8 cellular contexts compared by ENCODE assay signal in the genomic region with DNA sequence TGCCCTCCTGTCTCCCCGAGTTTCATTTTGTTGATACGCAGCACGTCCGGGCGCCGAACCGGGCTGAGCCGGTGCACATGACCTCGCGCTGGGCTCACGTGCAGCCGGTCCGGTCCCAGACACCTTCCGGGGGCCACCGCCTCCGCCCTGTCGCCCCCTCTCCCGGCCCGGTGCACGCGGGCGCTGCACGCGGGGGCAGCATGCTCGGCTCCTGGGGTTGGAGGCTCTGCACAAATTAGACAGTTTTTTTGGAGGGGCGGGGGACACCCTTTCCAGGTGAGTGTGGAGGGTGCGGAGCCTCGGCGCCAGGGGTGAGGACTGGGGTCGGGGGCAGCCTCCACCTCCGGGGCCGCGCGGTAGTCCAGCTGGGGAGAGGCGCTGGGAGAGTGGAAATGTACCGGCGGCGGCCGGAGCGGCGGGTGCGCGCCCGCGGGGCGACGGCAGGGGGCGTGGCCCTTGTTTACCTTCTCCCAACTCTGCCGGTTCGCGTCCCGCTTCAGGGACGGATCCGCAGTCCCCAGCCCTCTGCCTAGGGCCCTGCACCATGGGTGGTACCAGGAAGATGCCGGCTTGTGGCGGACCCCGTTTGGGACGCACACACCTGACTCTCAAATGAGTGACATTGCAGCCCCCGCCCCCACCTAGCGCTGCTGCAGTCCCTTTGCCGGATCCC. TPM values are rescaled to one million over a fixed set of nuclear protein-coding genes. Genes with fewer than 3 reads are reported as not detected.
DNase-seq lines count a peak whose midpoint lies in the region; ATAC-seq, FAIRE-seq and TF ChIP-seq lines count a peak whose summit lies in the region.

No MANE protein-coding gene starts in this region.

- H3K4me1 Mint-ChIP-seq in T-helper 17 cell, result peaks cover 39% of the 10 kb centered on the region

- H3K36me3 ChIP-seq in DOHH2 (ENCODE audit: control insufficient read depth, low read length) (peaks cover 4% of the 10 kb centered on the region), KOPT-K1 (ENCODE audit: insufficient read depth, low read length) (peaks cover 6% of the 10 kb centered on the region; the same call in 1 of the 2 replicates), K562 (ENCODE audit: control insufficient read depth, insufficient read depth, low read length) (no peaks in the 10 kb centered on the region), skeletal muscle satellite cell (ENCODE audit: insufficient read depth, low read length) (no peaks in the 10 kb centered on the region)

- POLR2A ChIA-PET in K562 (lab: Yijun Ruan, JAX), result interaction anchor here (0.8 to 1.3 kb wide), 4 partner anchors 60 to 146 kb away, joined by 3 to 4 read pairs (median 4); no protein-coding TSS in a partner anchor

- H3K4me2 ChIP-seq in DOHH2 (ENCODE audit: low read length) (peak overlapping the region; percentile 79), K562 (ENCODE audit: insufficient read depth, low read length) (peak overlapping the region; percentile 87), skeletal muscle satellite cell (ENCODE audit: low read length) (peak overlapping the region; percentile 95)

- TF ChIP-seq POLR2A in K562 (conservative IDR thresholded peaks at IDR 0.05), result peak; percentile 54

- no peaks in the 10 kb centered on the region for H3K9me1 ChIP-seq in K562 (ENCODE audit: control insufficient read depth, insufficient read depth, low read length)

- CTCF ChIA-PET in K562 (lab: Yijun Ruan, JAX; ENCODE audit: low intra/inter-chr PET ratio), result interaction anchor here (0.6 to 1.8 kb wide), 4 partner anchors 53 to 224 kb away, joined by 3 to 6 read pairs (median 4); a partner anchor contains a TSS

- H3K79me2 ChIP-seq in DOHH2 (ENCODE audit: control insufficient read depth, low read length) (peaks cover 52% of the 10 kb centered on the region), K562 (ENCODE audit: control insufficient read depth, insufficient read depth, low read length) (peaks cover 48% of the 10 kb centered on the region)

- peaks cover 2% of the 10 kb centered on the region for H3K36me3 Mint-ChIP-seq in T-helper 17 cell (ENCODE audit: low read depth)

- intact Hi-C loops in K562 (cut with micrococcal nuclease), result loop anchor here (1.0 to 5.0 kb wide), 4 partner anchors 51 to 156 kb away; a partner anchor contains a TSS

- FAIRE-seq in K562 (lab: Jason Lieb, UNC), result no peak

- no peaks in the 10 kb centered on the region for H3K9me2 ChIP-seq in DOHH2 (replicated peaks; ENCODE audit: control insufficient read depth, low read length)

- H3K27me3 ChIP-seq in DOHH2 (ENCODE audit: control insufficient read depth, low read length) (no peaks in the 10 kb centered on the region), K562 (ENCODE audit: control insufficient read depth in 2 of 2, insufficient read depth in 2 of 2, low read length in 2 of 2) (no peaks in the 10 kb centered on the region), skeletal muscle satellite cell (ENCODE audit: control insufficient read depth, insufficient read depth, low read length) (no peaks in the 10 kb centered on the region)

- no peak for TF ChIP-seq EP300 in K562 (IDR thresholded peaks at IDR 0.05; ENCODE audit: low read length)

- H3F3A ChIP-seq in DOHH2 (ENCODE audit: control insufficient read depth, insufficient read depth), result peaks cover 14% of the 10 kb centered on the region

- H3K4me3 ChIP-seq in DOHH2 (ENCODE audit: low read length) (peak overlapping the region; percentile 93), K562 (peak overlapping the region; percentile 80), iPS-18c (ENCODE audit: insufficient read depth, low read depth, low read length) (peak overlapping the region; percentile 85), skeletal muscle satellite cell (ENCODE audit: low read length) (peak overlapping the region; percentile 78)

- peak in 1 of 2 experiments; percentile 10; a peak in 1 of 4 replicates for TF ChIP-seq RAD21 in K562 (CRISPR knock-in tag; conservative IDR thresholded peaks at IDR 0.05 in 1 of 2, IDR thresholded peaks at IDR 0.05 in 1 of 2)

- peaks cover 16% of the 10 kb centered on the region for H3K4me1 ChIP-seq in DOHH2 (ENCODE audit: control insufficient read depth, low read length)
- H3K4me1 ChIP-seq in K562 (replicated peaks in 1 of 2; ENCODE audit: control insufficient read depth in 2 of 2, insufficient read depth in 2 of 2, low read length in 2 of 2), result peaks cover 14 to 43% of the 10 kb centered on the region in 2 experiments; a peak in 4 of 5 replicates
- H3K4me1 ChIP-seq in skeletal muscle satellite cell (ENCODE audit: control insufficient read depth, insufficient read depth, low read length), result peaks cover 33% of the 10 kb centered on the region

- peak overlapping the region; percentile 91 for H2AFZ ChIP-seq in K562 (ENCODE audit: low read depth, low read length)

- DNase-seq in T-helper 17 cell, result peak; percentile 39 to 51 (median 50)
- peak; percentile 68 to 87 (median 78) for DNase-seq in K562 (ENCODE audit: extremely low read depth in 1 of 4, low spot score in 3 of 4)

- in situ Hi-C loops in K562 (cut with MboI), result no loop called here

- H3K9ac ChIP-seq in K562 (ENCODE audit: insufficient read depth in 1 of 2, low read depth in 2 of 2, low read length in 2 of 2) (peak overlapping the region; percentile 64 to 95), skeletal muscle satellite cell (ENCODE audit: low read depth, low read length) (peak overlapping the region; percentile 92)

- ATAC-seq in GM21619 (IDR thresholded peaks at IDR 0.05; ENCODE audit: unreplicated experiment) (peak; percentile 28), T-helper 17 cell (peak; percentile 4), K562 (peak; percentile 62), GM21526 (IDR thresholded peaks at IDR 0.05; ENCODE audit: low FRiP score, unreplicated experiment) (no peak)

- TF ChIP-seq CTCF in DOHH2 (IDR thresholded peaks at IDR 0.05; ENCODE audit: low read depth, low read length, poor library complexity, severe bottlenecking) (peak; percentile 42), K562 (IDR thresholded peaks at IDR 0.05 in 2 of 3, conservative IDR thresholded peaks at IDR 0.05 in 1 of 3; ENCODE audit: insufficient read depth in 2 of 3, low read depth in 1 of 3, low read length in 3 of 3) (peak; percentile 43 to 52 (median 49); a peak in 5 of 6 replicates)

- H3K27ac ChIP-seq in DOHH2 (ENCODE audit: low read depth, low read length) (peak overlapping the region; percentile 85), KOPT-K1 (ENCODE audit: low read depth, low read length, poor library complexity, severe bottlenecking) (peak overlapping the region; percentile 99), K562 (ENCODE audit: extremely low read depth, low read depth, low read length) (peak overlapping the region; percentile 87)

- 2% methylated on average over 45 of the region's 61 CpGs for WGBS in K562 (ENCODE audit: insufficient coverage, low coverage, missing lambda C conversion rate)

- H3K27me3 Mint-ChIP-seq in T-helper 17 cell, result no peaks in the 10 kb centered on the region

- peak overlapping the region; percentile 99 for H3K4me3 Mint-ChIP-seq in T-helper 17 cell

- peak overlapping the region; percentile 97 for H3K27ac Mint-ChIP-seq in T-helper 17 cell

- H3K9me3 ChIP-seq in DOHH2 (ENCODE audit: control insufficient read depth, insufficient read depth, low read length), result no peaks in the 10 kb centered on the region
- H3K9me3 ChIP-seq in KOPT-K1 (ENCODE audit: insufficient read depth, low read length, poor library complexity, severe bottlenecking), result no peaks in the 10 kb centered on the region
- H3K9me3 ChIP-seq in T-helper 17 cell (ENCODE audit: control insufficient read depth, low read length, poor library complexity, severe bottlenecking), result no peaks in the 10 kb centered on the region
- no peaks in the 10 kb centered on the region for H3K9me3 ChIP-seq in K562 (replicated peaks; ENCODE audit: control insufficient read depth, insufficient read depth, low read depth, low read length)
- no peaks in the 10 kb centered on the region for H3K9me3 ChIP-seq in iPS-18c (ENCODE audit: control insufficient read depth, insufficient read depth, low read length)
- H3K9me3 ChIP-seq in skeletal muscle satellite cell (replicated peaks; ENCODE audit: low read length), result no peaks in the 10 kb centered on the region

- TSS peak; percentile 22 for BruUV-seq in K562 (replicated peaks; lab: Mats Ljungman, UMichigan)

- no peaks in the 10 kb centered on the region; the same call in 1 of the 2 replicates for H4K20me1 ChIP-seq in DOHH2 (ENCODE audit: control insufficient read depth, insufficient read depth, low read depth, low read length)
- H4K20me1 ChIP-seq in K562 (replicated peaks; ENCODE audit: control insufficient read depth, insufficient read depth, low read length), result no peaks in the 10 kb centered on the region

TF ChIP-seq in K562, 482 proteins besides CTCF, POLR2A, EP300 and RAD21 (continues in another document):
- TF ChIP-seq, protein P1, sequence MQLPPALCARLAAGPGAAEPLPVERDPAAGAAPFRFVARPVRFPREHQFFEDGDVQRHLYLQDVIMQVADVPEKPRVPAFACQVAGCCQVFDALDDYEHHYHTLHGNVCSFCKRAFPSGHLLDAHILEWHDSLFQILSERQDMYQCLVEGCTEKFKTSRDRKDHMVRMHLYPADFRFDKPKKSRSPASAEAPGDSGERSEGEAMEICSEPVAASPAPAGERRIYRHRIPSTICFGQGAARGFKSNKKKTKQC (CRISPR knock-in tag; IDR thresholded peaks at IDR 0.05), result peak; percentile 78; the same call in 1 of the 2 replicates
- TF ChIP-seq NBN (IDR thresholded peaks at IDR 0.05; ENCODE audit: low read depth) (no peak), HNRNPK (IDR thresholded peaks at IDR 0.05; ENCODE audit: low read depth, low read length, poor library complexity, severe bottlenecking) (no peak), HDAC1 (IDR thresholded peaks at IDR 0.05) (peak in 1 of 2 experiments; percentile 76; a peak in 2 of 4 replicates)

RNA-seq across cellular contexts. Expression of a gene that starts 1.1 kb away (rescaled TPM):
- total RNA-seq in T-helper 17 cell (100 to 1,000 TPM; 129 to 138 TPM), K562 (2014; rRNA removed) (14.5 and 22.8 TPM in 2 replicates), K562 (2014; rRNA removed; fragmentation: Illumina TruSeq; extraction: Trizol) (6.9 and 8.3 TPM in 2 replicates), K562 (2015; rRNA removed; fragmentation: Illumina TruSeq; extraction: Trizol) (13.7 and 14.1 TPM in 2 replicates), K562 (2021) (22.2 and 23.3 TPM in 2 replicates)
- total RNA-seq in K562 (2011; cell fraction: chromatin; rRNA removed; ENCODE audit: low replicate concordance), result 12.7 and 26.6 TPM in 2 replicates
- 12.9 and 14.5 TPM in 2 replicates for total RNA-seq in K562 (2011; cell fraction: nucleolus; rRNA removed)
- 7.6 and 9.2 TPM in 2 replicates for total RNA-seq in K562 (2011; cell fraction: nucleoplasm; rRNA removed)
- polyA plus RNA-seq in K562 (2011; rRNA removed) (8.8 and 9.4 TPM in 2 replicates), K562 (2014; fragmentation: Illumina TruSeq; extraction: Trizol) (9.1 and 10.9 TPM in 2 replicates), K562 (2014; fragmentation: Nextera tagmentation; extraction: Ambion mirVana) (under 1 TPM; 0.50 to 0.55 TPM), K562 (2014; rRNA removed) (6.0 and 10.8 TPM in 2 replicates)
- polyA plus RNA-seq in K562 (2011; cell fraction: cytosol; rRNA removed), result 7.8 and 14.9 TPM in 2 replicates
- polyA plus RNA-seq in K562 (2011; cell fraction: nucleus; rRNA removed), result 10.6 and 18.6 TPM in 2 replicates
- polyA plus RNA-seq in K562 (2012), result 9.5 and 15.4 TPM in 2 replicates
- 11.5 and 14.4 TPM in 2 replicates for polyA minus RNA-seq in K562 (2011; rRNA and poly(A)+ RNA removed)
- 13.0 and 13.2 TPM in 2 replicates for polyA minus RNA-seq in K562 (2011; cell fraction: cytosol; rRNA and poly(A)+ RNA removed)
- polyA minus RNA-seq in K562 (2011; cell fraction: nucleus; rRNA and poly(A)+ RNA removed), result 9.4 TPM in 2 replicates
- total RNA-seq in skeletal muscle satellite cell (2012; rRNA removed), result 23.8 and 35.8 TPM in 2 replicates

Comparison
In these comparisons a context has a peak if more than half of its experiments do, and no peak if none do; other contexts are left out.
1. RNA of a gene that starts 1.1 kb away (total RNA-seq): 129 to 138 TPM in T-helper 17 cell; 6.9 to 26.6 TPM in K562; every median in the first group is over 4 times any median in the second.
2. Peak in every context shown above with its lines, with median percentiles within 50 percentile points of each other: H3K27ac ChIP-seq, H3K4me2 ChIP-seq and H3K4me3 ChIP-seq.